19 cellular contexts compared by ENCODE assay signal in the genomic region with DNA sequence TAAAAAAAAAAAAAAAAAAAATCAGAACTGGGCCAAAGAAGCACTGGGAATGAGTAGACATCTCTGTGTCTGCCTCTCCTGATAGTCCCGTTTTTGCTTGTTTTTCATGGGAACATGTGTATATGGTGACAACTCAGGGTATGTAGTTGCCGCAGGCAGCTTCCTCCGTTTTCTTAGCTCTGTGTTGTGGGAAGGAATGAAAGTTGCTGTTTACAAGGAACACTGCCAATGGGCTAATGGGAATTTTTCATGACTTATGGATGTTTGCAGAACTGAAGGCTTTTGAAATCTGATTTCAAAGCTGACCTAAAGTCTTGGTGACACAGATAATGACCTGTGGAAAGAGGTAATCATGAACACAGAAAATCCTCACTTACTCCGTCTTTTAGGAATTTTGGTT.
"Had no signal": no experiment of that assay in that cellular context is flagged by ENCODE, and none has a peak within 500 bp of the region (broad histone marks: within the 10 kb centered on the region; RNA-seq: fewer than 3 reads in every experiment).

No MANE protein-coding gene starts in this region.

- H3K9me3 ChIP-seq: mucosa of descending colon, psoas muscle, suprapubic skin, transverse colon had no signal

- H3K36me3 Mint-ChIP-seq: activated naive CD8-positive, alpha-beta T cell treated with anti-CD3 and anti-CD28 coated beads for 36 hours; brain; immature natural killer cell; naive B cell; neural progenitor cell had no signal

- H3K36me3 ChIP-seq: neural progenitor cell, suprapubic skin, transverse colon had no signal

- H3K4me1 Mint-ChIP-seq: immature natural killer cell, neural progenitor cell had no signal

- H2AFZ ChIP-seq: neural progenitor cell had no signal

- ATAC-seq: left ventricle myocardium superior, mucosa of descending colon, psoas muscle, right cardiac atrium had no signal

- H3K27ac Mint-ChIP-seq: activated naive CD8-positive, alpha-beta T cell treated with anti-CD3 and anti-CD28 coated beads for 36 hours; neural progenitor cell; stimulated activated naive CD8-positive, alpha-beta T cell treated with anti-CD3 and anti-CD28 coated beads, Interleukin-15, Interleukin-2, amounts not matched to agents 100 ng/mL and 50 ng/mL, for 24 hours; T-helper 2 cell treated with Interferon-gamma antibody and Interleukin-4, amounts not matched to agents 5 μg/mL and 100 μg/mL, for 36 hours had no signal

- H3K9ac ChIP-seq: neural progenitor cell had no signal

- DNase-seq: activated CD4-positive, alpha-beta T cell treated with anti-CD3 and anti-CD28 coated beads, Interleukin-2, amount 50 U/mL, for 48 hours; activated naive CD4-positive, alpha-beta T cell; activated naive CD8-positive, alpha-beta T cell treated with anti-CD3 and anti-CD28 coated beads for 36 hours; amygdala; caudate nucleus; dorsolateral prefrontal cortex; immature natural killer cell; kidney glomerular epithelial cell; left ventricle myocardium superior; mucosa of descending colon; naive B cell; psoas muscle; right cardiac atrium; transverse colon had no signal

- H3K4me2 ChIP-seq: neural progenitor cell had no signal

- H3K27me3 Mint-ChIP-seq: activated naive CD8-positive, alpha-beta T cell treated with anti-CD3 and anti-CD28 coated beads for 36 hours; naive B cell; stimulated activated naive CD8-positive, alpha-beta T cell treated with anti-CD3 and anti-CD28 coated beads, Interleukin-15, Interleukin-2, amounts not matched to agents 100 ng/mL and 50 ng/mL, for 24 hours had no signal

- H3K4me1 ChIP-seq: psoas muscle, transverse colon had no signal

- H3K27me3 ChIP-seq: dorsolateral prefrontal cortex, neural progenitor cell, suprapubic skin, transverse colon had no signal

- H3K4me3 Mint-ChIP-seq: activated naive CD8-positive, alpha-beta T cell treated with anti-CD3 and anti-CD28 coated beads for 36 hours; brain; immature natural killer cell; naive B cell; neural progenitor cell; stimulated activated naive CD8-positive, alpha-beta T cell treated with anti-CD3 and anti-CD28 coated beads, Interleukin-15, Interleukin-2, amounts not matched to agents 100 ng/mL and 50 ng/mL, for 24 hours; T-helper 2 cell treated with Interferon-gamma antibody and Interleukin-4, amounts not matched to agents 5 μg/mL and 100 μg/mL, for 36 hours had no signal

- H3K4me3 ChIP-seq: dorsolateral prefrontal cortex, mucosa of descending colon, neural progenitor cell, psoas muscle, suprapubic skin, transverse colon had no signal

- H3K9me3 Mint-ChIP-seq: immature natural killer cell; naive B cell; neural progenitor cell; stimulated activated naive CD8-positive, alpha-beta T cell treated with anti-CD3 and anti-CD28 coated beads, Interleukin-15, Interleukin-2, amounts not matched to agents 100 ng/mL and 50 ng/mL, for 24 hours had no signal

- H3K27ac ChIP-seq: dorsolateral prefrontal cortex, neural progenitor cell, psoas muscle, suprapubic skin, transverse colon had no signal
